In genomic region chr6:9659848-9660247, GRCh38 we compare ENCODE assay signal across 23 cellular contexts.
"Had no signal": no experiment of that assay in that cellular context is flagged by ENCODE, and none has a peak within 500 bp of the region (broad histone marks: within the 10 kb centered on the region; RNA-seq: fewer than 3 reads in every experiment).

No MANE protein-coding gene starts in this region.

- H3K4me1 ChIP-seq: esophagus squamous epithelium, prostate gland, sigmoid colon, vagina had no signal

- H3K4me3 ChIP-seq: esophagus squamous epithelium, ovary, prostate gland, sigmoid colon, vagina had no signal

- H3K27ac ChIP-seq: esophagus squamous epithelium, ovary, prostate gland, sigmoid colon, vagina had no signal

- H3K9me3 ChIP-seq: esophagus squamous epithelium, ovary, prostate gland, sigmoid colon, vagina had no signal

- DNase-seq: activated CD4-positive, alpha-beta T cell treated with anti-CD3 and anti-CD28 coated beads for 36 hours; activated CD4-positive, CD25-positive, alpha-beta regulatory T cell; activated effector memory CD4-positive, alpha-beta T cell treated with Interleukin-2 at 50 U/mL for 16 hours; activated naive CD4-positive, alpha-beta T cell treated with Interleukin-2 at 50 U/mL for 16 hours; activated T-cell treated with anti-CD3 and anti-CD28 coated beads for 4 hours; anterior cingulate cortex; dermis blood vessel endothelial cell; effector CD4-positive, alpha-beta T cell; esophagus squamous epithelium; left colon; naive thymus-derived CD4-positive, alpha-beta T cell; ovary; retina; sigmoid colon; small intestine; stimulated activated CD4-positive, alpha-beta T cell treated with anti-CD3 and anti-CD28 coated beads, Interleukin-1b, Interleukin-23, amount 100 ng/mL, for 48 hours; stimulated activated CD4-positive, alpha-beta T cell treated with anti-CD3 and anti-CD28 coated beads, Interleukin-4, amount 100 ng/mL, for 4 hours; stimulated activated CD8-positive, alpha-beta memory T cell treated with anti-CD3 and anti-CD28 coated beads, Interleukin-4, amount 100 ng/mL, for 48 hours; stimulated activated naive CD8-positive, alpha-beta T cell treated with anti-CD3 and anti-CD28 coated beads, Interleukin-15, amount 100 ng/mL, for 72 hours; substantia nigra had no signal

- ATAC-seq: activated CD4-positive, alpha-beta T cell treated with anti-CD3 and anti-CD28 coated beads for 36 hours; left colon; naive thymus-derived CD4-positive, alpha-beta T cell; stimulated activated memory B cell treated with anti-CD40 and anti-IgM and Interleukin-4, amounts not matched to agents 10 μg/mL and 1 μg/mL and 100 μg/mL, for 72 hours; stimulated activated naive CD8-positive, alpha-beta T cell treated with anti-CD3 and anti-CD28 coated beads, Interleukin-15, amount 100 ng/mL, for 72 hours had no signal

- H3K27me3 ChIP-seq: esophagus squamous epithelium, ovary, sigmoid colon, vagina had no signal

- H3K36me3 ChIP-seq: esophagus squamous epithelium, ovary, prostate gland, sigmoid colon, vagina had no signal
